Comparison of ENCODE assay signal across 1 cellular context in genomic region chr6:26483727-26484126, GRCh38.
TF ChIP-seq lines count a peak whose summit lies in the region.

No MANE protein-coding gene starts in this region.

TF ChIP-seq in SK-N-SH, 30 proteins besides CTCF, POLR2A, EP300 and RAD21 (continued from another document):
- TF ChIP-seq REST (IDR thresholded peaks at IDR 0.05; ENCODE audit: low read depth, low read length) (no peak), GABPA (IDR thresholded peaks at IDR 0.05; ENCODE audit: low read depth) (no peak), POLR2AphosphoS5 (IDR thresholded peaks at IDR 0.05; ENCODE audit: low read depth, low read length) (no peak), YY1 (IDR thresholded peaks at IDR 0.05; ENCODE audit: low read depth) (no peak), MAX (IDR thresholded peaks at IDR 0.05; ENCODE audit: low read depth) (no peak), TAF1 (IDR thresholded peaks at IDR 0.05; ENCODE audit: borderline replicate concordance, low read depth, low read length) (no peak), NRF1 (IDR thresholded peaks at IDR 0.05; ENCODE audit: low read depth, low read length) (no peak), FOXJ3 (CRISPR knock-in tag; IDR thresholded peaks at IDR 0.05) (no peak), RCOR1 (IDR thresholded peaks at IDR 0.05; ENCODE audit: low read length) (no peak), TEAD4 (IDR thresholded peaks at IDR 0.05; ENCODE audit: borderline replicate concordance, insufficient read depth) (no peak), MXI1 (IDR thresholded peaks at IDR 0.05; ENCODE audit: low read depth, low read length) (no peak), RXRA (IDR thresholded peaks at IDR 0.05; ENCODE audit: borderline replicate concordance, low read depth) (no peak), SMC3 (IDR thresholded peaks at IDR 0.05; ENCODE audit: low read depth, low read length) (no peak), SIN3A (IDR thresholded peaks at IDR 0.05; ENCODE audit: borderline replicate concordance, low read depth, low read length) (no peak), TCF12 (IDR thresholded peaks at IDR 0.05) (no peak), NFIC (IDR thresholded peaks at IDR 0.05; ENCODE audit: borderline replicate concordance) (no peak)
- TF ChIP-seq, protein P1, sequence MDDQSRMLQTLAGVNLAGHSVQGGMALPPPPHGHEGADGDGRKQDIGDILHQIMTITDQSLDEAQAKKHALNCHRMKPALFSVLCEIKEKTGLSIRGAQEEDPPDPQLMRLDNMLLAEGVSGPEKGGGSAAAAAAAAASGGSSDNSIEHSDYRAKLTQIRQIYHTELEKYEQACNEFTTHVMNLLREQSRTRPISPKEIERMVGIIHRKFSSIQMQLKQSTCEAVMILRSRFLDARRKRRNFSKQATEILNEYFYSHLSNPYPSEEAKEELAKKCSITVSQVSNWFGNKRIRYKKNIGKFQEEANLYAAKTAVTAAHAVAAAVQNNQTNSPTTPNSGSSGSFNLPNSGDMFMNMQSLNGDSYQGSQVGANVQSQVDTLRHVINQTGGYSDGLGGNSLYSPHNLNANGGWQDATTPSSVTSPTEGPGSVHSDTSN (IDR thresholded peaks at IDR 0.05), result no peak
